In the genomic region with DNA sequence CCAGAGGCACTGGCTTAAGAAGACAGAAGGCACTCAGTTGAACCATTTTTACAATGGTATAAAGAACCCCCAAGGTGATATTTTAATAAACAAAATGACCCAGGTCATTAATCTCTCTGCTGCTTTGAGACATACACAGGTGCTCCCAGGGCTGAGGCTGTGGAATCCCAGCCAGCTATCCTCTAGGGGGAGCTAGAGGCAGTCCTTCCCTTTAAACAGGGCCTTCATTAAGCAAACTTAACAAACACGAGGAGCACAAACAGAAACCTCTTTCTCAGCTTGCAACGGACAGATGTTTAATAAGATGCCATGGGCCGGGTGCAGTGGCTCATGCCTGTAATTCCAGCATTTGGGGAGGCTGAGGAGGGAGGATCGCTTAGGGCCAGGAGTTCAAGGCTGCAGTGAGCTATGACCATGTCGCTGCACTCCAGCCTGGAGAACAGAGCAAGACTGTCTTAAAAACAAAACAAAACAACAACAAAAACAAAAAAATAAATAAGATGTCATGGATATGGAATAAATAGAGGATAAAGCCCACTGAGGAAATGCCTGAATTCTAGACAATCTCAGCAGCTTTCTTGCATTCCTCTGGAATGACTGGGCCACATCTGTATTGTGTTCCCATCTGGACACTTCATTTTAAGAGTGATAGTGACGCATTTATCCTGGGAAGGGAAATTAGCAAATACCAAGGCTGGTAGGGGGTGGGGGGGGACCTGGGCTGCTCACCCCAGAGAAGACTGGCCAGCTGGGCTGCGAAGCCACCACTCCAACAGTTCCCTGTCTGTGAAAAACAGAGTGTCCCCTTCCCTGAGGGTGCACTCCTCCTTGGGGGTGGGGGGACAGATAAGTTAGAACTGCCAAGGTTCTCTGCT, we compare ENCODE assay signal across 8 cellular contexts.
DNase-seq lines count a peak whose midpoint lies in the region; ATAC-seq and TF ChIP-seq lines count a peak whose summit lies in the region.

No MANE protein-coding gene starts in this region.

- no peaks in the 10 kb centered on the region for H3K27me3 ChIP-seq in Loucy (ENCODE audit: insufficient read depth, low read length, poor library complexity, severe bottlenecking)
- H3K27me3 ChIP-seq in Panc1 (ENCODE audit: control insufficient read depth, insufficient read depth, low read length) = no peaks in the 10 kb centered on the region
- H3K27me3 ChIP-seq in prostate gland (replicated peaks; ENCODE audit: insufficient read depth) = no peaks in the 10 kb centered on the region

- no peak overlapping the region for H3K4me3 ChIP-seq in Loucy (ENCODE audit: low read length, poor library complexity, severe bottlenecking)
- H3K4me3 ChIP-seq in Panc1 (ENCODE audit: low read depth in 2 of 2, low read length in 2 of 2) = no peak overlapping the region
- no peak overlapping the region for H3K4me3 ChIP-seq in prostate gland

- no peaks in the 10 kb centered on the region for H3K9me2 ChIP-seq in Loucy (replicated peaks; ENCODE audit: low read depth, low read length)

- DNase-seq in Daoy (ENCODE audit: low read depth) (peak; percentile 86), Panc1 (ENCODE audit: low read depth, low spot score) (peak; percentile 47), glomerular visceral epithelial cell (ENCODE audit: extremely low spot score) (peak; percentile 51), prostate gland (ENCODE audit: low spot score) (peak; percentile 42), OCI-M2 (lab: John Stamatoyannopoulos, UW; ENCODE audit: unreplicated experiment) (no peak)
- DNase-seq in activated effector memory CD4-positive, alpha-beta T cell treated with anti-CD3 and anti-CD28 coated beads, Interleukin-2, amount 50 U/mL, for 16 hours = peak; percentile 76

- H3K9ac ChIP-seq in Loucy (ENCODE audit: low read depth, low read length, poor library complexity, severe bottlenecking) = no peak overlapping the region

- no peaks in the 10 kb centered on the region for H4K20me1 ChIP-seq in Loucy (ENCODE audit: insufficient read depth, low read length, poor library complexity, severe bottlenecking)

- no TSS peak for BruUV-seq in Panc1 (replicated peaks; lab: Mats Ljungman, UMichigan)

- H3K27ac ChIP-seq in Panc1 (ENCODE audit: low read length) = no peak overlapping the region
- no peak overlapping the region for H3K27ac ChIP-seq in prostate gland

- WGBS in prostate gland = 60% methylated on average over 7 of the region's 7 CpGs

- H3K4me1 ChIP-seq in Loucy (ENCODE audit: insufficient read depth, low read length, poor library complexity, severe bottlenecking) (peaks cover under 1% of the 10 kb centered on the region), Panc1 (ENCODE audit: control insufficient read depth, insufficient read depth, low read length) (no peaks in the 10 kb centered on the region), prostate gland (replicated peaks) (no peaks in the 10 kb centered on the region)

- H3K79me2 ChIP-seq in Loucy (ENCODE audit: insufficient read depth, low read length) = no peaks in the 10 kb centered on the region

- peak; percentile 85 for TF ChIP-seq CTCF in Loucy (conservative IDR thresholded peaks at IDR 0.05; ENCODE audit: low read length)
- peak; percentile 87 for TF ChIP-seq CTCF in Panc1 (IDR thresholded peaks at IDR 0.05)
- TF ChIP-seq CTCF in prostate gland (IDR thresholded peaks at IDR 0.05) = peak in 3 of 4 experiments; percentile 38 to 54 (median 54)

- no peaks in the 10 kb centered on the region for H3K9me3 ChIP-seq in Loucy (ENCODE audit: insufficient read depth, low read depth, low read length)
- no peaks in the 10 kb centered on the region for H3K9me3 ChIP-seq in Panc1 (ENCODE audit: control insufficient read depth, insufficient read depth, low read depth, low read length)
- no peaks in the 10 kb centered on the region for H3K9me3 ChIP-seq in prostate gland

- intact Hi-C loops in Panc1 (cut with micrococcal nuclease; ENCODE audit: unreplicated experiment) (no loop called here), prostate gland (cut with DNase I) (no loop called here)

- no peaks in the 10 kb centered on the region for H3F3A ChIP-seq in Loucy (ENCODE audit: low read depth)

- no peak overlapping the region for H2AFZ ChIP-seq in Loucy (ENCODE audit: low read length)

- H3K4me2 ChIP-seq in Loucy (ENCODE audit: low read depth, low read length, poor library complexity, severe bottlenecking) = no peak overlapping the region

- POLR2A ChIA-PET in Panc1 (lab: Charles Lee) = no interaction called here

- TF ChIP-seq POLR2A in prostate gland (IDR thresholded peaks at IDR 0.05) = no peak

- ATAC-seq in Panc1 (peak; percentile 68; the same call in 1 of the 2 replicates), HG03432 (IDR thresholded peaks at IDR 0.05; ENCODE audit: unreplicated experiment) (no peak)

- in situ Hi-C loops in Panc1 (cut with HindIII; ENCODE audit: low pct_unique_long_range_greater_than_20kb, low sequenced_read_pairs) = no loop called here

- no peaks in the 10 kb centered on the region for H3K36me3 ChIP-seq in Loucy (ENCODE audit: insufficient read depth, low read length)
- H3K36me3 ChIP-seq in Panc1 (ENCODE audit: control insufficient read depth, insufficient read depth, low read length) = no peaks in the 10 kb centered on the region
- H3K36me3 ChIP-seq in prostate gland = no peaks in the 10 kb centered on the region

- CTCF ChIA-PET in Panc1 (lab: Charles Lee) = interaction anchor here (0.5 to 0.9 kb wide), 3 partner anchors 59 to 223 kb away, joined by 3 to 5 read pairs (median 5); no protein-coding TSS in a partner anchor
